28 cellular contexts compared by ENCODE assay signal in the genomic region with DNA sequence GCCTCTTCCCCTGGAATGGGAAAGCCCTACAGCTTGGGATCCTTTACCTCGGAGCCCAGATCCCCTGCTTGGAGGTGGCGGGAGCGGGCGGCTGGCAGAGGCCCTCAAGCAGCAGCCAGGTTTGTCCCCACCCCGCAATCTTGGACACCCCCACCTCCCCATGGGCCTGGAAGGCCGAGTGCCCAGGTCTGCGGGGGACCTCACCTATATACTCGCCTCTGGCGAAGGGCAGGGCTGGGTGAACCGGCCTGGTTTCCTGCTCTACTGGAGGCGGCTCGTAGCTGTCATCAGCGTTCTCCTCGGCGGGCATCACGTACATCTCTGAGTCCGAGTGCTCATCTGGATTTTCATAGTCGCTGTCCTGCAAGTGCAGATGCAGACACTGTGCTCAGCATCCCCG. TPM values are rescaled to one million over a fixed set of nuclear protein-coding genes. Genes with fewer than 3 reads are reported as not detected.
DNase-seq lines count a peak whose midpoint lies in the region; ATAC-seq, FAIRE-seq and TF ChIP-seq lines count a peak whose summit lies in the region.
"Had no signal": no experiment of that assay in that cellular context is flagged by ENCODE, and none has a peak within 500 bp of the region (broad histone marks: within the 10 kb centered on the region; RNA-seq: fewer than 3 reads in every experiment).

No MANE protein-coding gene starts in this region.

- H3K9me3 ChIP-seq in BLaER1 (no peaks in the 10 kb centered on the region), T-helper 17 cell (ENCODE audit: control insufficient read depth, low read length, poor library complexity, severe bottlenecking) (no peaks in the 10 kb centered on the region), H1 (ENCODE audit: insufficient read depth in 2 of 2, low read depth in 1 of 2, low read length in 1 of 2) (no peaks in the 10 kb centered on the region), neural progenitor cell (ENCODE audit: low read depth) (no peaks in the 10 kb centered on the region), stomach (no peaks in the 10 kb centered on the region)
- H3K9me3 ChIP-seq: A549 had no signal

- peak overlapping the region; percentile 32; the same call in 1 of the 2 replicates for H2AK5ac ChIP-seq in H1 (ENCODE audit: low read depth, low read length)

- no peak overlapping the region for H2BK120ac ChIP-seq in H1 (replicated peaks; ENCODE audit: low read depth, low read length)

- H3K18ac ChIP-seq in H1 (ENCODE audit: extremely low read depth, low read length), result no peak overlapping the region

- TF ChIP-seq EP300 in H1 (IDR thresholded peaks at IDR 0.05; ENCODE audit: borderline replicate concordance in 1 of 2, low read depth in 2 of 2, low read length in 2 of 2) (no peak), stomach (IDR thresholded peaks at IDR 0.05) (no peak)

- no peak overlapping the region for H4K5ac ChIP-seq in H1 (ENCODE audit: insufficient read length, low read depth, low read length)

- H3K23me2 ChIP-seq in H1 (ENCODE audit: low read depth, low read length), result no peaks in the 10 kb centered on the region

- peak overlapping the region; percentile 10; the same call in 1 of the 2 replicates for H2BK12ac ChIP-seq in H1 (ENCODE audit: low read depth, low read length)

- 90% methylated on average over 19 of the region's 19 CpGs; no CpG with 5 or more reads in 1 of the 2 experiments for WGBS in H1 (ENCODE audit: extremely low coverage in 1 of 2, insufficient coverage in 1 of 2, insufficient read length in 1 of 2, insufficient replicate concordance in 2 of 2, low coverage in 1 of 2, low lambda C conversion rate in 2 of 2, missing lambda C conversion rate in 1 of 2), 2 experiments
- 89 to 93% (median 92%) methylated on average over 19 of the region's 19 CpGs for WGBS in stomach, 5 donors

- peak overlapping the region; percentile 0; the same call in 1 of the 2 replicates for H3K9ac ChIP-seq in BLaER1
- H3K9ac ChIP-seq in H1 (replicated peaks in 1 of 4; ENCODE audit: extremely low read depth in 1 of 4, low read depth in 3 of 4, low read length in 3 of 4), result no peak overlapping the region
- H3K9ac ChIP-seq in neural progenitor cell, result no peak overlapping the region

- no peaks in the 10 kb centered on the region for H3K79me2 ChIP-seq in H1 (ENCODE audit: control insufficient read depth in 1 of 2, insufficient read depth in 2 of 2, low read length in 2 of 2)
- H3K79me2 ChIP-seq in neural progenitor cell (ENCODE audit: low read depth), result no peaks in the 10 kb centered on the region

- no peaks in the 10 kb centered on the region for H3F3A ChIP-seq in neural progenitor cell (ENCODE audit: low read depth)

- TF ChIP-seq RAD21 in H1 (IDR thresholded peaks at IDR 0.05 in 1 of 2, conservative IDR thresholded peaks at IDR 0.05 in 1 of 2; ENCODE audit: low read depth in 2 of 2, low read length in 2 of 2), result no peak

- H3K4me3 ChIP-seq in BLaER1, result no peak overlapping the region
- no peak overlapping the region for H3K4me3 ChIP-seq in H1 (ENCODE audit: extremely low read depth in 1 of 4, insufficient read depth in 2 of 4, low read depth in 3 of 4, low read length in 4 of 4)
- no peak overlapping the region for H3K4me3 ChIP-seq in neural progenitor cell
- no peak overlapping the region for H3K4me3 ChIP-seq in stomach
- H3K4me3 ChIP-seq: A549 had no signal

- peak overlapping the region; percentile 9; the same call in 1 of the 2 replicates for H2BK5ac ChIP-seq in H1 (ENCODE audit: low read depth, low read length)

- no peak overlapping the region for H2BK20ac ChIP-seq in H1 (ENCODE audit: low read length)

- no peak overlapping the region for H3K23ac ChIP-seq in H1 (ENCODE audit: insufficient read length)

- H3K4me1 Mint-ChIP-seq in T-helper 17 cell (peaks cover 3% of the 10 kb centered on the region), neural progenitor cell (peaks cover 4% of the 10 kb centered on the region)
- H3K4me1 Mint-ChIP-seq: CD14-positive monocyte; CD8-positive, alpha-beta memory T cell had no signal

- DNase-seq in T-helper 17 cell (no peak), H1 (ENCODE audit: low read depth in 1 of 2, low spot score in 2 of 2) (no peak), neural progenitor cell (ENCODE audit: low spot score) (no peak), SIG-M5 (lab: John Stamatoyannopoulos, UW) (no peak), stomach (no peak)
- DNase-seq: AML-193; C1 segment of cervical spinal cord; CD4-positive, alpha-beta memory T cell; CD4-positive, CD25-positive, alpha-beta regulatory T cell; CD8-positive, alpha-beta memory T cell; COR-L47; DMS 273 treated with DMSO at 0.1 percent for 48 hours; DMS153; DMS79 treated with DMSO at 0.1 percent for 48 hours; GF-D8 had no signal

- H2AFZ ChIP-seq in H1 (ENCODE audit: low read length) (no peak overlapping the region), neural progenitor cell (replicated peaks) (peak overlapping the region; percentile 34)

- H3K36me3 Mint-ChIP-seq in T-helper 17 cell (ENCODE audit: low read depth), result no peaks in the 10 kb centered on the region
- no peaks in the 10 kb centered on the region for H3K36me3 Mint-ChIP-seq in neural progenitor cell
- H3K36me3 Mint-ChIP-seq: CD4-positive, alpha-beta memory T cell; CD4-positive, CD25-positive, alpha-beta regulatory T cell; CD8-positive, alpha-beta memory T cell had no signal

- H3K27ac ChIP-seq in BLaER1 (no peak overlapping the region), H1 (ENCODE audit: low read depth, low read length) (no peak overlapping the region), neural progenitor cell (no peak overlapping the region), stomach (no peak overlapping the region)
- H3K27ac ChIP-seq: 22Rv1, A549 had no signal

- no peak overlapping the region for H3K4me2 ChIP-seq in BLaER1
- no peak overlapping the region for H3K4me2 ChIP-seq in H1 (ENCODE audit: insufficient read depth in 1 of 2, low read depth in 2 of 2, low read length in 2 of 2)
- no peak overlapping the region for H3K4me2 ChIP-seq in neural progenitor cell
- H3K4me2 ChIP-seq: A549 had no signal

- CTCF ChIA-PET in H1 (lab: Charles Lee; ENCODE audit: partially characterized antibody), result interaction anchor here (0.8 to 8.0 kb wide), 11 partner anchors 8 to 210 kb away, joined by 3 to 151 read pairs (median 5); no protein-coding TSS in a partner anchor

- H3K36me3 ChIP-seq in BLaER1 (peaks cover 85% of the 10 kb centered on the region), H1 (ENCODE audit: control insufficient read depth in 2 of 4, insufficient read depth in 4 of 4, low read length in 3 of 4) (no peaks in the 10 kb centered on the region), neural progenitor cell (no peaks in the 10 kb centered on the region), stomach (peaks cover 0 to 66% (median 32%) of the 10 kb centered on the region in 4 donors)

- H3K27ac Mint-ChIP-seq in T-helper 17 cell (peak overlapping the region; percentile 65), neural progenitor cell (no peak overlapping the region)
- H3K27ac Mint-ChIP-seq: B cell; CD14-positive monocyte; CD4-positive, alpha-beta memory T cell; CD4-positive, CD25-positive, alpha-beta regulatory T cell; CD8-positive, alpha-beta memory T cell had no signal

- no peaks in the 10 kb centered on the region for H3K9me3 Mint-ChIP-seq in neural progenitor cell
- H3K9me3 Mint-ChIP-seq: CD4-positive, CD25-positive, alpha-beta regulatory T cell; CD8-positive, alpha-beta memory T cell had no signal

- H3K4me3 Mint-ChIP-seq in T-helper 17 cell, result no peak overlapping the region
- no peak overlapping the region for H3K4me3 Mint-ChIP-seq in neural progenitor cell
- H3K4me3 Mint-ChIP-seq: B cell; CD14-positive monocyte; CD4-positive, alpha-beta memory T cell; CD4-positive, CD25-positive, alpha-beta regulatory T cell; CD8-positive, alpha-beta memory T cell had no signal

- no peaks in the 10 kb centered on the region for H3K79me1 ChIP-seq in H1 (ENCODE audit: low read depth, low read length)

- intact Hi-C loops in stomach (cut with DNase I; ENCODE audit: low total_unique reads), result no loop called here

- no peak for TF ChIP-seq CTCF in H1 (IDR thresholded peaks at IDR 0.05; ENCODE audit: control extremely low read depth in 1 of 3, insufficient read depth in 1 of 3, low read depth in 1 of 3, low read length in 3 of 3)
- no peak for TF ChIP-seq CTCF in neural progenitor cell (IDR thresholded peaks at IDR 0.05)
- TF ChIP-seq CTCF in stomach (IDR thresholded peaks at IDR 0.05), result no peak

- H3K27me3 ChIP-seq in BLaER1, result no peaks in the 10 kb centered on the region
- no peaks in the 10 kb centered on the region for H3K27me3 ChIP-seq in H1 (replicated peaks in 1 of 4; ENCODE audit: control insufficient read depth in 3 of 4, extremely low read depth in 1 of 4, insufficient read depth in 3 of 4, low read length in 3 of 4)
- no peaks in the 10 kb centered on the region for H3K27me3 ChIP-seq in neural progenitor cell
- H3K27me3 ChIP-seq in stomach, result no peaks in the 10 kb centered on the region

- peak overlapping the region; percentile 23; the same call in 1 of the 2 replicates for H2BK15ac ChIP-seq in H1 (ENCODE audit: low read length)

- no peak for FAIRE-seq in H1 (lab: Jason Lieb, UNC)
- FAIRE-seq: A549, G401.6, GM12892, GM18507, GM19239 had no signal

- ATAC-seq in T-helper 17 cell (no peak), HG03432 (IDR thresholded peaks at IDR 0.05; ENCODE audit: unreplicated experiment) (no peak), GM18873 (IDR thresholded peaks at IDR 0.05; ENCODE audit: low FRiP score, unreplicated experiment) (no peak)
- ATAC-seq: A549 had no signal

- TF ChIP-seq POLR2A in H1 (IDR thresholded peaks at IDR 0.05; ENCODE audit: control extremely low read depth in 1 of 2, low read depth in 2 of 2, low read length in 2 of 2) (no peak), stomach (IDR thresholded peaks at IDR 0.05) (no peak)

- H3K4me1 ChIP-seq in BLaER1 (peaks cover 69% of the 10 kb centered on the region), H1 (replicated peaks in 1 of 4; ENCODE audit: control insufficient read depth in 3 of 4, insufficient read depth in 4 of 4, low read length in 3 of 4) (peaks cover 4 to 16% (median 7%) of the 10 kb centered on the region in 4 experiments; a peak in 6 of 7 replicates), neural progenitor cell (no peaks in the 10 kb centered on the region), stomach (no peaks in the 10 kb centered on the region)
- H3K4me1 ChIP-seq: A549 had no signal

- H3K27me3 Mint-ChIP-seq in T-helper 17 cell (peaks cover 5% of the 10 kb centered on the region), neural progenitor cell (ENCODE audit: insufficient read depth, low read depth) (peaks cover 6% of the 10 kb centered on the region)
- H3K27me3 Mint-ChIP-seq: B cell had no signal

- POLR2A ChIA-PET in H1 (lab: Charles Lee; ENCODE audit: partially characterized antibody), result no interaction called here

- peaks cover 15% of the 10 kb centered on the region; the same call in 1 of the 2 replicates for H4K20me1 ChIP-seq in BLaER1
- no peaks in the 10 kb centered on the region for H4K20me1 ChIP-seq in H1 (replicated peaks in 1 of 2; ENCODE audit: control insufficient read depth in 1 of 2, insufficient read depth in 2 of 2, low read length in 2 of 2)
- H4K20me1 ChIP-seq in neural progenitor cell (ENCODE audit: low read depth), result no peaks in the 10 kb centered on the region

- H3K56ac ChIP-seq in H1 (replicated peaks; ENCODE audit: insufficient read length, low read depth, low read length), result no peak overlapping the region

- H3K14ac ChIP-seq in H1 (ENCODE audit: insufficient read length), result no peak overlapping the region

- H3K4ac ChIP-seq in H1 (replicated peaks; ENCODE audit: insufficient read length, low read depth, low read length), result no peak overlapping the region

- no peak overlapping the region for H4K8ac ChIP-seq in H1 (ENCODE audit: extremely low read depth, insufficient read depth, low read length)

- no peak overlapping the region for H4K91ac ChIP-seq in H1 (replicated peaks; ENCODE audit: insufficient read length, low read length)

RNA-seq across cellular contexts. Expression of a gene that starts 44.2 kb away (rescaled TPM):
- total RNA-seq in T-helper 17 cell (1 to 10 TPM in 1 of 2 donors, not detected in 1; 3.6 TPM), neural progenitor cell (ENCODE audit: low replicate concordance) (not detected in 2 replicates), stomach (10 to 100 TPM in 4 of 5 donors, 1 to 10 TPM in 1; 1.3 to 38.5 (median 25.2) TPM)
- total RNA-seq in H1 (2021; fragmentation: NEBNext Ultra II Directional; extraction: Animal tissue kit (Norgen Biotek cat#: 25700)), result not detected in 2 replicates
- polyA plus RNA-seq in H1 (2011; rRNA removed) (not detected in 2 replicates), stomach (10 to 100 TPM in 2 of 3 donors, 1 to 10 TPM in 1; 9.6 to 22.0 (median 20.2) TPM)
- polyA plus RNA-seq in H1 (2011; cell fraction: cytosol; rRNA removed), result not detected
- polyA plus RNA-seq in H1 (2011; cell fraction: nucleus; rRNA removed), result not detected
- polyA plus RNA-seq in H1 (2012, experiment 1 of 2), result not detected in 4 replicates
- not detected for polyA plus RNA-seq in H1 (2012, experiment 2 of 2)
- 0.04 TPM for polyA plus RNA-seq in H1 (2013, experiment 1 of 2)
- 0.07 TPM for polyA plus RNA-seq in H1 (2013, experiment 2 of 2)
- not detected in 2 replicates for polyA minus RNA-seq in H1 (2011; rRNA and poly(A)+ RNA removed)
- not detected for polyA minus RNA-seq in H1 (2011; cell fraction: cytosol; rRNA and poly(A)+ RNA removed)
- polyA minus RNA-seq in H1 (2011; cell fraction: nucleus; rRNA and poly(A)+ RNA removed), result not detected
- total RNA-seq: A172; CD8-positive, alpha-beta memory T cell had no signal
- polyA plus RNA-seq: A549; BJ; CD8-positive, alpha-beta memory T cell had no signal
